ENCODE assay signal across 8 cellular contexts in genomic region chr17:69523252-69523861, GRCh38.
DNase-seq lines count a peak whose midpoint lies in the region; ATAC-seq, FAIRE-seq and TF ChIP-seq lines count a peak whose summit lies in the region.

No MANE protein-coding gene starts in this region.

- CTCF ChIA-PET in activated CD4-positive, alpha-beta T cell treated with anti-CD3 and anti-CD28 coated beads, Interleukin-2, amount 10 ng/mL, durations not matched to agents 7 days and 5 days (lab: Charles Lee) = interaction anchor here (0.6 to 1.1 kb wide), 7 partner anchors 11 to 972 kb away, joined by 3 to 5 read pairs (median 3); no protein-coding TSS in a partner anchor
- CTCF ChIA-PET in SK-N-SH (lab: Yijun Ruan, JAX) = interaction anchor here (0.7 to 8.6 kb wide), 31 partner anchors 9 to 1106 kb away, joined by 3 to 91 read pairs (median 6); partner anchors contain the start of gene MAP2K6

- H3K79me2 ChIP-seq in MM.1S (ENCODE audit: low read length) = no peaks in the 10 kb centered on the region
- no peaks in the 10 kb centered on the region for H3K79me2 ChIP-seq in SK-N-SH (ENCODE audit: insufficient read depth)
- no peaks in the 10 kb centered on the region for H3K79me2 ChIP-seq in parathyroid adenoma

- H3K9me3 Mint-ChIP-seq in activated CD4-positive, alpha-beta T cell treated with anti-CD3 and anti-CD28 coated beads, Interleukin-2, amount 10 ng/mL, durations not matched to agents 7 days and 5 days = no peaks in the 10 kb centered on the region

- H3K27ac ChIP-seq in MM.1S (ENCODE audit: low read length) (no peak overlapping the region), SK-N-SH (ENCODE audit: low read depth in 2 of 2, low read length in 1 of 2) (no peak overlapping the region), foreskin keratinocyte (no peak overlapping the region), parathyroid adenoma (no peak overlapping the region)

- peaks cover 6% of the 10 kb centered on the region for H3K36me3 Mint-ChIP-seq in activated CD4-positive, alpha-beta T cell treated with anti-CD3 and anti-CD28 coated beads, Interleukin-2, amount 10 ng/mL, durations not matched to agents 7 days and 5 days (ENCODE audit: low read depth)

- H4K20me1 ChIP-seq in MM.1S (ENCODE audit: insufficient read depth, low read length) = no peaks in the 10 kb centered on the region
- H4K20me1 ChIP-seq in SK-N-SH (ENCODE audit: insufficient read depth) = no peaks in the 10 kb centered on the region

- no peaks in the 10 kb centered on the region for H3K9me2 ChIP-seq in MM.1S (replicated peaks; ENCODE audit: insufficient read depth, low read length)
- H3K9me2 ChIP-seq in SK-N-SH = no peaks in the 10 kb centered on the region

- H2AFZ ChIP-seq in MM.1S (ENCODE audit: low read length) = peak overlapping the region; percentile 9; the same call in 1 of the 2 replicates
- H2AFZ ChIP-seq in SK-N-SH (ENCODE audit: low read depth) = no peak overlapping the region
- peak overlapping the region; percentile 60 for H2AFZ ChIP-seq in parathyroid adenoma

- H3K27ac Mint-ChIP-seq in activated CD4-positive, alpha-beta T cell treated with anti-CD3 and anti-CD28 coated beads, Interleukin-2, amount 10 ng/mL, durations not matched to agents 7 days and 5 days = no peak overlapping the region

- WGBS in SK-N-SH (ENCODE audit: low lambda C conversion rate) = 58% methylated on average over 7 of the region's 7 CpGs

- no peaks in the 10 kb centered on the region for H3F3A ChIP-seq in MM.1S (ENCODE audit: insufficient read depth, low read length)
- H3F3A ChIP-seq in SK-N-SH (replicated peaks; ENCODE audit: insufficient read depth) = no peaks in the 10 kb centered on the region

- POLR2A ChIA-PET in activated CD4-positive, alpha-beta T cell treated with anti-CD3 and anti-CD28 coated beads, Interleukin-2, amount 10 ng/mL, durations not matched to agents 7 days and 5 days (lab: Charles Lee) = no interaction called here
- POLR2A ChIA-PET in SK-N-SH (lab: Yijun Ruan, JAX) = no interaction called here

- peak; percentile 28 for DNase-seq in activated CD4-positive, alpha-beta T cell treated with anti-CD3 and anti-CD28 coated beads, Interleukin-2, amount 10 ng/mL, durations not matched to agents 7 days and 5 days
- DNase-seq in activated CD4-positive, alpha-beta T cell treated with anti-CD3 and anti-CD28 coated beads, Interleukin-2, amount 50 U/mL, for 1 hour = no peak
- no peak for DNase-seq in H54 (ENCODE audit: insufficient read length, low spot score)
- DNase-seq in MM.1S = peak; percentile 72
- DNase-seq in SK-N-SH = peak; percentile 50
- peak; percentile 10 to 46 for DNase-seq in foreskin keratinocyte

- H3K9me3 ChIP-seq in MM.1S (replicated peaks; ENCODE audit: insufficient read depth, low read length) (no peaks in the 10 kb centered on the region), SK-N-SH (no peaks in the 10 kb centered on the region), parathyroid adenoma (ENCODE audit: control insufficient read depth, low read length) (no peaks in the 10 kb centered on the region)

- TF ChIP-seq CTCF in MM.1S (IDR thresholded peaks at IDR 0.05; ENCODE audit: low read length) (peak; percentile 76), SK-N-SH (IDR thresholded peaks at IDR 0.05) (peak; percentile 86), foreskin keratinocyte (conservative IDR thresholded peaks at IDR 0.05) (peak; percentile 75), parathyroid adenoma (IDR thresholded peaks at IDR 0.05) (peak; percentile 61)

- H3K4me3 ChIP-seq in MM.1S (ENCODE audit: low read length) (no peak overlapping the region), SK-N-SH (ENCODE audit: low read depth in 2 of 2, low read length in 1 of 2) (no peak overlapping the region), parathyroid adenoma (ENCODE audit: low read depth, low read length) (no peak overlapping the region)

- peaks cover 4% of the 10 kb centered on the region for H3K4me1 Mint-ChIP-seq in activated CD4-positive, alpha-beta T cell treated with anti-CD3 and anti-CD28 coated beads, Interleukin-2, amount 10 ng/mL, durations not matched to agents 7 days and 5 days

- H3K9ac ChIP-seq in MM.1S (ENCODE audit: low read length) = no peak overlapping the region
- no peak overlapping the region for H3K9ac ChIP-seq in SK-N-SH
- no peak overlapping the region for H3K9ac ChIP-seq in parathyroid adenoma

- TF ChIP-seq RAD21 in SK-N-SH (IDR thresholded peaks at IDR 0.05; ENCODE audit: low read length) = peak; percentile 90

- H3K27me3 ChIP-seq in MM.1S (replicated peaks; ENCODE audit: insufficient read depth, low read length) = no peaks in the 10 kb centered on the region
- H3K27me3 ChIP-seq in SK-N-SH (ENCODE audit: insufficient read depth) = no peaks in the 10 kb centered on the region
- H3K27me3 ChIP-seq in foreskin keratinocyte = no peaks in the 10 kb centered on the region
- no peaks in the 10 kb centered on the region for H3K27me3 ChIP-seq in parathyroid adenoma (ENCODE audit: control insufficient read depth, insufficient read depth, low read length)

- no peak for TF ChIP-seq EP300 in SK-N-SH (IDR thresholded peaks at IDR 0.05; ENCODE audit: borderline replicate concordance in 1 of 2, low read depth in 1 of 2, low read length in 1 of 2)

- H3K4me2 ChIP-seq in MM.1S (ENCODE audit: low read depth, low read length) = peak overlapping the region; percentile 34; the same call in 1 of the 2 replicates
- H3K4me2 ChIP-seq in SK-N-SH = no peak overlapping the region
- H3K4me2 ChIP-seq in parathyroid adenoma (ENCODE audit: low read length) = no peak overlapping the region

- FAIRE-seq in H54 (lab: Jason Lieb, UNC) = peak; percentile 95

- no peak for TF ChIP-seq POLR2A in H54 (IDR thresholded peaks at IDR 0.05; ENCODE audit: low read depth, low read length)

- H3K27me3 Mint-ChIP-seq in activated CD4-positive, alpha-beta T cell treated with anti-CD3 and anti-CD28 coated beads, Interleukin-2, amount 10 ng/mL, durations not matched to agents 7 days and 5 days = no peaks in the 10 kb centered on the region

- ATAC-seq in foreskin keratinocyte = peak; percentile 62
- ATAC-seq in GM21528 (IDR thresholded peaks at IDR 0.05; ENCODE audit: low FRiP score, unreplicated experiment) = no peak

- no peak overlapping the region for H3K4me3 Mint-ChIP-seq in activated CD4-positive, alpha-beta T cell treated with anti-CD3 and anti-CD28 coated beads, Interleukin-2, amount 10 ng/mL, durations not matched to agents 7 days and 5 days

- H3K4me1 ChIP-seq in MM.1S (ENCODE audit: low read length) (peaks cover 3% of the 10 kb centered on the region; the same call in 1 of the 2 replicates), SK-N-SH (ENCODE audit: control insufficient read depth in 1 of 2, insufficient read depth in 2 of 2, low read depth in 1 of 2, low read length in 1 of 2) (no peaks in the 10 kb centered on the region; a peak in 1 of 4 replicates), foreskin keratinocyte (no peaks in the 10 kb centered on the region), parathyroid adenoma (no peaks in the 10 kb centered on the region)

- H3K36me3 ChIP-seq in MM.1S (replicated peaks; ENCODE audit: insufficient read depth, low read length) = no peaks in the 10 kb centered on the region
- H3K36me3 ChIP-seq in SK-N-SH (replicated peaks in 1 of 2; ENCODE audit: control insufficient read depth in 1 of 2, insufficient read depth in 2 of 2, low read length in 1 of 2) = peaks cover 0 to 27% of the 10 kb centered on the region in 2 experiments
- H3K36me3 ChIP-seq in parathyroid adenoma (ENCODE audit: control insufficient read depth, insufficient read depth, low read length) = no peaks in the 10 kb centered on the region

TF ChIP-seq in SK-N-SH, 30 proteins besides CTCF, POLR2A, EP300 and RAD21:
- no peak for TF ChIP-seq RFX5 (IDR thresholded peaks at IDR 0.05; ENCODE audit: low read length)
- peak; percentile 96 for TF ChIP-seq SMC3 (IDR thresholded peaks at IDR 0.05; ENCODE audit: low read depth, low read length)
- TF ChIP-seq USF2 (IDR thresholded peaks at IDR 0.05; ENCODE audit: borderline replicate concordance, low read depth, low read length) = no peak

Comparison
In these comparisons a context has a peak if more than half of its experiments do, and no peak if none do; other contexts are left out.
1. DNase-seq: peak in activated CD4-positive, alpha-beta T cell treated with anti-CD3 and anti-CD28 coated beads, Interleukin-2, amount 10 ng/mL, durations not matched to agents 7 days and 5 days (single experiment), MM.1S (single experiment), SK-N-SH (single experiment) and foreskin keratinocyte (2 of 2); none in activated CD4-positive, alpha-beta T cell treated with anti-CD3 and anti-CD28 coated beads, Interleukin-2, amount 50 U/mL, for 1 hour (single experiment) and H54 (single experiment).
2. Peak in every context shown above with its lines, with median percentiles within 50 percentile points of each other: CTCF ChIP-seq.